ENCODE assay signal across 8 cellular contexts in genomic region chr9:34252670-34253459, GRCh38.
A peak's percentile ranks its signal among the peaks of the same experiment; 100 is the strongest.
DNase-seq lines count a peak whose midpoint lies in the region; ATAC-seq and TF ChIP-seq lines count a peak whose summit lies in the region.

No MANE protein-coding gene starts in this region.

- peaks cover 15% of the 10 kb centered on the region for H3K36me3 Mint-ChIP-seq in activated T-helper 1 cell treated with anti-CD3 and anti-CD28 coated beads, Interleukin-12 subunit alpha, Interleukin-12 subunit beta, Interleukin-2, Interleukin-4 antibody, amounts not matched to agents 30 ng/mL and 10 ng/mL and 1 ng/mL, durations not matched to agents 14 hours and 24 hours and 36 hours (ENCODE audit: low read depth)

- H3K27ac Mint-ChIP-seq in activated T-helper 1 cell treated with anti-CD3 and anti-CD28 coated beads, Interleukin-12 subunit alpha, Interleukin-12 subunit beta, Interleukin-2, Interleukin-4 antibody, amounts not matched to agents 30 ng/mL and 10 ng/mL and 1 ng/mL, durations not matched to agents 14 hours and 24 hours and 36 hours: no peak overlapping the region

- H3K27me3 Mint-ChIP-seq in activated T-helper 1 cell treated with anti-CD3 and anti-CD28 coated beads, Interleukin-12 subunit alpha, Interleukin-12 subunit beta, Interleukin-2, Interleukin-4 antibody, amounts not matched to agents 30 ng/mL and 10 ng/mL and 1 ng/mL, durations not matched to agents 14 hours and 24 hours and 36 hours (ENCODE audit: insufficient read depth): no peaks in the 10 kb centered on the region

- no peaks in the 10 kb centered on the region for H3K4me1 ChIP-seq in Peyer's patch

- ATAC-seq in HG02642 (IDR thresholded peaks at IDR 0.05; ENCODE audit: poor library complexity, unreplicated experiment) (peak; percentile 64), HG03025 (IDR thresholded peaks at IDR 0.05; ENCODE audit: low FRiP score, unreplicated experiment) (no peak)

- TF ChIP-seq POLR2A in Peyer's patch (IDR thresholded peaks at IDR 0.05): no peak

- H3K27me3 ChIP-seq in Peyer's patch: no peaks in the 10 kb centered on the region

- peaks cover 15% of the 10 kb centered on the region for H3K4me1 Mint-ChIP-seq in activated T-helper 1 cell treated with anti-CD3 and anti-CD28 coated beads, Interleukin-12 subunit alpha, Interleukin-12 subunit beta, Interleukin-2, Interleukin-4 antibody, amounts not matched to agents 30 ng/mL and 10 ng/mL and 1 ng/mL, durations not matched to agents 14 hours and 24 hours and 36 hours (ENCODE audit: low read depth)

- no peaks in the 10 kb centered on the region for H3K9me3 ChIP-seq in Peyer's patch

- TF ChIP-seq CTCF in Peyer's patch (IDR thresholded peaks at IDR 0.05): peak; percentile 42 to 91 (median 86)
- TF ChIP-seq CTCF in foreskin fibroblast (IDR thresholded peaks at IDR 0.05; ENCODE audit: low read depth, low read length): peak; percentile 96

- DNase-seq in DMS153 (lab: John Stamatoyannopoulos, UW) (peak; percentile 27), Peyer's patch (peak in 2 of 3 donors; percentile 65 to 66), foreskin fibroblast (peak in 1 of 2 donors; percentile 74), occipital lobe (lab: John Stamatoyannopoulos, UW) (peak; percentile 10), substantia nigra (lab: John Stamatoyannopoulos, UW) (peak in 45 of 49 donors; percentile 8 to 80 (median 49))
- peak; percentile 50 for DNase-seq in activated T-helper 1 cell treated with anti-CD3 and anti-CD28 coated beads, Interleukin-12 subunit alpha, Interleukin-12 subunit beta, Interleukin-2, Interleukin-4 antibody, amounts not matched to agents 30 ng/mL and 10 ng/mL and 1 ng/mL, durations not matched to agents 14 hours and 24 hours and 36 hours (ENCODE audit: low spot score)

- H3K27ac ChIP-seq in Peyer's patch (peak overlapping the region in 1 of 4 donors; percentile 8), substantia nigra (ENCODE audit: low read depth, low read length, poor library complexity, severe bottlenecking) (peak overlapping the region; percentile 57)

- H3K4me3 ChIP-seq in Peyer's patch (no peak overlapping the region), foreskin fibroblast (ENCODE audit: low read depth in 1 of 2, low read length in 2 of 2) (no peak overlapping the region)

- no peak overlapping the region for H3K4me3 Mint-ChIP-seq in activated T-helper 1 cell treated with anti-CD3 and anti-CD28 coated beads, Interleukin-12 subunit alpha, Interleukin-12 subunit beta, Interleukin-2, Interleukin-4 antibody, amounts not matched to agents 30 ng/mL and 10 ng/mL and 1 ng/mL, durations not matched to agents 14 hours and 24 hours and 36 hours

- H3K9me3 Mint-ChIP-seq in activated T-helper 1 cell treated with anti-CD3 and anti-CD28 coated beads, Interleukin-12 subunit alpha, Interleukin-12 subunit beta, Interleukin-2, Interleukin-4 antibody, amounts not matched to agents 30 ng/mL and 10 ng/mL and 1 ng/mL, durations not matched to agents 14 hours and 24 hours and 36 hours: no peaks in the 10 kb centered on the region

- intact Hi-C loops in activated T-helper 1 cell treated with anti-CD3 and anti-CD28 coated beads, Interleukin-12 subunit alpha, Interleukin-12 subunit beta, Interleukin-2, Interleukin-4 antibody, amounts not matched to agents 30 ng/mL and 10 ng/mL and 1 ng/mL, durations not matched to agents 14 hours and 24 hours and 36 hours (cut with micrococcal nuclease): loop anchor here (1.0 to 2.0 kb wide), 3 partner anchors 74 to 127 kb away; partner anchors contain the start of genes DCAF12 and UBAP1

- peaks cover 0 to 52% (median 0%) of the 10 kb centered on the region in 3 donors for H3K36me3 ChIP-seq in Peyer's patch
